ENCODE assay signal across 19 cellular contexts in the genomic region with DNA sequence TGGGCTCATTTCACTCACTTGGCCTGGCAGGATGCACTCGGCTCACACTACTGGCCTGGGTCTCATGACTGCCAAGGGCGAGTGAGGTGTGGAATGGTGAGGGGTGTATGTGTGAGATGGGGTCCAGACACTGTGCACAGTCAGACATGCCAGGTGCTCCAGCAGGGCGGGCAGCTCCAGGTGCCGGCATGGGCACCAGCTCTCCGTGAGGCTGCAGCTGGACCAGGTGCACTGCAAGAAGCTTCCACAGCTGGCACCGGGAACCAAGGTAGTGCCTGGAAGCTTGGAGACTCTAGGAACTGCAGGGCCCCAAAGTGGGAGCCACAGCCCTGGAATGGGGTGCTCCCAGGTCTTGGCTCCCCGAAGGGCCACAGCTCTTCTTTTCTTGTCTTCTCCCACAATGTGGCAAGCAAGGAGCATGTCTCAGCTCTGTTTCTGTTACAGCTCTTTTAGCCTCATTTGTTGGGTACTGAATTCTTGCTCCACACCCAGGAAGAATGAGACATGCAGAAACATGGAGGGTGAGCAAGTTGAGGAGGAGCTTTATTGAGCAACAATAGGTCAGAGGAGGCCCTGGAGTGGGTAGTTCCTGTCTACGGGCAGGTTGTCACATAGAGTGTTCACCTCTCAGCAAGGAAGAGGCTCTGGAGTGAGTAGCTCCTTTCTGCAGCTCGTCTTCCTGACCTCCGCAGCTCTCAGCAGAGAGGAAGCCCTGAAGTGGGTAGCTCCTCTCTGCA.
DNase-seq lines count a peak whose midpoint lies in the region; ATAC-seq, FAIRE-seq and TF ChIP-seq lines count a peak whose summit lies in the region.
"Had no signal": no experiment of that assay in that cellular context is flagged by ENCODE, and none has a peak within 500 bp of the region (broad histone marks: within the 10 kb centered on the region; RNA-seq: fewer than 3 reads in every experiment).

No MANE protein-coding gene starts in this region.

- H3K27me3 ChIP-seq in bronchial epithelial cell (ENCODE audit: control insufficient read depth, insufficient read depth, low read length): no peaks in the 10 kb centered on the region
- no peaks in the 10 kb centered on the region for H3K27me3 ChIP-seq in vagina
- H3K27me3 ChIP-seq: BLaER1 had no signal

- TF ChIP-seq POLR2A in vagina (IDR thresholded peaks at IDR 0.05): no peak

- H3K9ac ChIP-seq in kidney (ENCODE audit: low read length in 2 of 2): no peak overlapping the region
- H3K9ac ChIP-seq: BLaER1 had no signal

- H3K36me3 ChIP-seq in bronchial epithelial cell (ENCODE audit: control insufficient read depth, insufficient read depth, low read length): no peaks in the 10 kb centered on the region
- no peaks in the 10 kb centered on the region for H3K36me3 ChIP-seq in kidney (ENCODE audit: control insufficient read depth in 1 of 2, insufficient read depth in 2 of 2, low read length in 2 of 2)
- H3K36me3 ChIP-seq in vagina: no peaks in the 10 kb centered on the region
- H3K36me3 ChIP-seq: BLaER1 had no signal

- H3K4me3 ChIP-seq in bronchial epithelial cell (ENCODE audit: low read depth, low read length): no peak overlapping the region
- H3K4me3 ChIP-seq in kidney (ENCODE audit: low read length in 2 of 2): no peak overlapping the region
- no peak overlapping the region for H3K4me3 ChIP-seq in vagina
- H3K4me3 ChIP-seq: BLaER1, GM23338 had no signal

- intact Hi-C loops in Right ventricle myocardium inferior (cut with DNase I): no loop called here
- intact Hi-C loops in left cardiac atrium (cut with DNase I): no loop called here
- intact Hi-C loops in kidney (cut with DNase I): no loop called here
- intact Hi-C loops in vagina (cut with DNase I): no loop called here

- no peaks in the 10 kb centered on the region for H3K4me1 ChIP-seq in kidney (ENCODE audit: control insufficient read depth in 1 of 2, insufficient read depth in 1 of 2, low read depth in 1 of 2, low read length in 2 of 2)
- no peaks in the 10 kb centered on the region for H3K4me1 ChIP-seq in vagina
- H3K4me1 ChIP-seq: BLaER1 had no signal

- H3K27ac ChIP-seq in kidney (ENCODE audit: low read depth in 2 of 2, low read length in 2 of 2): no peak overlapping the region
- no peak overlapping the region for H3K27ac ChIP-seq in vagina
- H3K27ac ChIP-seq: BLaER1 had no signal

- DNase-seq in Right ventricle myocardium inferior (ENCODE audit: missing footprints) (peak; percentile 18), left cardiac atrium (no peak), bronchial epithelial cell (ENCODE audit: low read depth) (peak; percentile 88), kidney (peak; percentile 66), vagina (ENCODE audit: extremely low spot score in 2 of 2) (no peak)
- DNase-seq: 8988T; CD4-positive, alpha-beta memory T cell; DMS153; DMS79; GDM1; HCEC 1CT had no signal

- TF ChIP-seq CTCF in bronchial epithelial cell (IDR thresholded peaks at IDR 0.05; ENCODE audit: insufficient read depth, low read length, severe bottlenecking): no peak
- no peak for TF ChIP-seq CTCF in kidney (IDR thresholded peaks at IDR 0.05; ENCODE audit: borderline replicate concordance, extremely low read depth, insufficient read depth)
- no peak for TF ChIP-seq CTCF in vagina (IDR thresholded peaks at IDR 0.05)

- no peaks in the 10 kb centered on the region for H3K9me3 ChIP-seq in kidney (ENCODE audit: control insufficient read depth in 1 of 2, low read length in 2 of 2)
- H3K9me3 ChIP-seq in vagina: no peaks in the 10 kb centered on the region

- FAIRE-seq in bronchial epithelial cell (lab: Jason Lieb, UNC) (no peak), kidney (lab: Jason Lieb, UNC) (no peak)
- FAIRE-seq: GM12892, GM18507, H54, HepG2 had no signal

- ATAC-seq in Right ventricle myocardium inferior (no peak), left cardiac atrium (no peak), HG03095 (IDR thresholded peaks at IDR 0.05; ENCODE audit: unreplicated experiment) (no peak), HG02763 (IDR thresholded peaks at IDR 0.05; ENCODE audit: unreplicated experiment) (no peak)
- ATAC-seq: GM23338, HepG2 had no signal

Comparison
In these comparisons a context has a peak if more than half of its experiments do, and no peak if none do; other contexts are left out.
1. DNase-seq: peak in Right ventricle myocardium inferior (single experiment), bronchial epithelial cell (single experiment) and kidney (single experiment); none in left cardiac atrium (single experiment) and vagina (0 of 2).